ENCODE assay signal across 11 cellular contexts in genomic region chr20:20022498-20022897, GRCh38. TPM values are rescaled to one million over a fixed set of nuclear protein-coding genes. Genes with fewer than 3 reads are reported as not detected.
DNase-seq lines count a peak whose midpoint lies in the region; ATAC-seq and TF ChIP-seq lines count a peak whose summit lies in the region.
"Had no signal": no experiment of that assay in that cellular context is flagged by ENCODE, and none has a peak within 500 bp of the region (broad histone marks: within the 10 kb centered on the region; RNA-seq: fewer than 3 reads in every experiment).

No MANE protein-coding gene starts in this region.

- H3K4me3 ChIP-seq in CD8-positive, alpha-beta T cell (ENCODE audit: low read depth, low read length): no peak overlapping the region
- H3K4me3 ChIP-seq in breast epithelium (no peak overlapping the region), sigmoid colon (no peak overlapping the region)

- H3K4me3 Mint-ChIP-seq in CD8-positive, alpha-beta T cell: no peak overlapping the region

- peak overlapping the region; percentile 45 for H3K27ac Mint-ChIP-seq in CD8-positive, alpha-beta T cell

- no peak for TF ChIP-seq EP300 in sigmoid colon (IDR thresholded peaks at IDR 0.05)

- no peak for DNase-seq in CD8-positive, alpha-beta T cell
- DNase-seq in RPMI8226: peak; percentile 72
- no peak for DNase-seq in breast epithelium (ENCODE audit: low spot score in 2 of 2)
- no peak for DNase-seq in sigmoid colon
- no peak for DNase-seq in C1 segment of cervical spinal cord (lab: John Stamatoyannopoulos, UW)
- no peak for DNase-seq in NCI-H146 (lab: John Stamatoyannopoulos, UW)
- DNase-seq: BE2C; effector CD8-positive, alpha-beta T cell had no signal

- no peak for ATAC-seq in CD8-positive, alpha-beta T cell
- ATAC-seq in GM19043 (IDR thresholded peaks at IDR 0.05; ENCODE audit: low read depth, unreplicated experiment): peak; percentile 69
- peak; percentile 69 for ATAC-seq in HG02870 (IDR thresholded peaks at IDR 0.05; ENCODE audit: unreplicated experiment)

- POLR2A ChIA-PET in CD8-positive, alpha-beta T cell (lab: Charles Lee): no interaction called here

- no peaks in the 10 kb centered on the region for H3K36me3 ChIP-seq in CD8-positive, alpha-beta T cell (ENCODE audit: insufficient read depth, low read length)
- H3K36me3 ChIP-seq in breast epithelium (no peaks in the 10 kb centered on the region), sigmoid colon (peaks cover 0 to 34% (median 4%) of the 10 kb centered on the region in 4 donors)

- no peaks in the 10 kb centered on the region for H3K27me3 ChIP-seq in CD8-positive, alpha-beta T cell (ENCODE audit: insufficient read depth, low read length)
- H3K27me3 ChIP-seq in breast epithelium (no peaks in the 10 kb centered on the region), sigmoid colon (no peaks in the 10 kb centered on the region)
- H3K27me3 ChIP-seq: BE2C had no signal

- H3K27ac ChIP-seq in CD8-positive, alpha-beta T cell (ENCODE audit: low read depth, low read length): no peak overlapping the region
- H3K27ac ChIP-seq in breast epithelium (peak overlapping the region in 1 of 2 donors; percentile 35), sigmoid colon (no peak overlapping the region)
- H3K27ac ChIP-seq: parathyroid adenoma had no signal

- peaks cover 46% of the 10 kb centered on the region for H3K4me1 ChIP-seq in CD8-positive, alpha-beta T cell (ENCODE audit: insufficient read depth, low read length)
- H3K4me1 ChIP-seq in breast epithelium: peaks cover 0 to 14% of the 10 kb centered on the region in 2 donors
- H3K4me1 ChIP-seq in sigmoid colon: peaks cover 0 to 38% (median 33%) of the 10 kb centered on the region in 4 donors
- H3K4me1 ChIP-seq: BE2C had no signal

- no peak for TF ChIP-seq CTCF in CD8-positive, alpha-beta T cell (IDR thresholded peaks at IDR 0.05)
- TF ChIP-seq CTCF in breast epithelium (IDR thresholded peaks at IDR 0.05) (no peak), sigmoid colon (IDR thresholded peaks at IDR 0.05) (no peak)

- TF ChIP-seq POLR2A in breast epithelium (IDR thresholded peaks at IDR 0.05) (no peak), sigmoid colon (IDR thresholded peaks at IDR 0.05) (no peak)

- peaks cover 54% of the 10 kb centered on the region for H3K36me3 Mint-ChIP-seq in CD8-positive, alpha-beta T cell

- intact Hi-C loops in CD8-positive, alpha-beta T cell (cut with DNase I, micrococcal nuclease): no loop called here
- intact Hi-C loops in breast epithelium (cut with DNase I; ENCODE audit: low total_unique reads): no loop called here
- intact Hi-C loops in sigmoid colon (cut with DNase I): no loop called here

- H3K9me3 ChIP-seq in CD8-positive, alpha-beta T cell (ENCODE audit: low read length): no peaks in the 10 kb centered on the region
- H3K9me3 ChIP-seq in breast epithelium (no peaks in the 10 kb centered on the region), sigmoid colon (no peaks in the 10 kb centered on the region)
- H3K9me3 ChIP-seq: BE2C had no signal

- H3K27me3 Mint-ChIP-seq in CD8-positive, alpha-beta T cell (ENCODE audit: low read depth): no peaks in the 10 kb centered on the region

- peaks cover 53% of the 10 kb centered on the region for H3K4me1 Mint-ChIP-seq in CD8-positive, alpha-beta T cell (ENCODE audit: low read depth)

- no peaks in the 10 kb centered on the region for H3K9me3 Mint-ChIP-seq in CD8-positive, alpha-beta T cell

- CTCF ChIA-PET in CD8-positive, alpha-beta T cell (lab: Charles Lee): interaction anchor here (0.6 to 1.4 kb wide), 2 partner anchors 11 to 30 kb away, joined by 3 read pairs; partner anchors contain the start of genes CFAP61 and CRNKL1

RNA-seq across cellular contexts. Expression of gene NAA20, which starts 5.3 kb away (rescaled TPM):
- 10 to 100 TPM; 32.9 to 33.2 TPM for total RNA-seq in CD8-positive, alpha-beta T cell
- total RNA-seq in breast epithelium: 10 to 100 TPM; 32.6 to 47.2 (median 44.5) TPM
- 10 to 100 TPM; 26.3 to 44.9 (median 36.2) TPM for total RNA-seq in sigmoid colon
- polyA plus RNA-seq in sigmoid colon: 10 to 100 TPM; 58.9 to 74.2 (median 60.5) TPM

RNA-seq across cellular contexts. Expression of gene CRNKL1, which starts 29.8 kb away (rescaled TPM):
- total RNA-seq in CD8-positive, alpha-beta T cell: 10 to 100 TPM; 34.1 to 39.7 TPM
- total RNA-seq in breast epithelium (10 to 100 TPM; 18.9 to 41.6 (median 24.6) TPM), sigmoid colon (10 to 100 TPM; 19.9 to 29.1 (median 25.7) TPM)
- polyA plus RNA-seq in sigmoid colon: 10 to 100 TPM in 2 of 3 donors, 1 to 10 TPM in 1; 9.0 to 15.6 (median 13.4) TPM

RNA-seq across cellular contexts. Expression of gene CFAP61, which starts 29.8 kb away (rescaled TPM):
- not detected for total RNA-seq in CD8-positive, alpha-beta T cell
- total RNA-seq in breast epithelium: 1 to 10 TPM in 1 of 3 donors, under 1 TPM in 2; 0.33 to 2.4 (median 0.59) TPM
- 1 to 10 TPM in 1 of 4 donors, under 1 TPM in 1, not detected in 2; 0.27 to 2.0 TPM for total RNA-seq in sigmoid colon
- under 1 TPM in 2 of 3 donors, not detected in 1; 0.15 to 0.60 TPM for polyA plus RNA-seq in sigmoid colon
